Comparison of ENCODE assay signal across 8 cellular contexts in the genomic region with DNA sequence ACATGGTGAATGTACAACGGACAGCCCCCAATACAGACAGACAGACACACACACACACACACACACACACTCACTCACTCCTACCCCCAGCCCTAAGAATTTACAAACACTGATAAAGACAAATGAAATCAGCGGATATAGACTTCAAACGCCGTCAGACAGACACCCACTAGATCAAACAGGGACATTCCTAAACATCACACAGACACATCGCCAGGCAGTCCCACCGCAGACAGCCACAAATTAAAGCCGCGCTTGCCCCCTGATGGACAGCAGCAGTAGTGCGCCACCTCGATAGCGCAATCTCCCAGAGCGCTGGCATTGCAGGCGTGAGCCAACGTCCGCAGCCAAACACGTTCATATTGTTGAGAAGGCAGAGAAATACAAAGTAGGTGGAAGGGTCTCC. TPM values are rescaled to one million over a fixed set of nuclear protein-coding genes. Genes with fewer than 3 reads are reported as not detected.
DNase-seq lines count a peak whose midpoint lies in the region; TF ChIP-seq lines count a peak whose summit lies in the region.

No MANE protein-coding gene starts in this region.

- H3K4me1 ChIP-seq in thymus (ENCODE audit: control insufficient read depth, insufficient read depth, low read length): no peaks in the 10 kb centered on the region

- no peaks in the 10 kb centered on the region for H3K36me3 ChIP-seq in thymus (ENCODE audit: control insufficient read depth, insufficient read depth)

- 3% methylated on average over 16 of the region's 16 CpGs for WGBS in thymus

- H3K27ac Mint-ChIP-seq in CD14-positive monocyte (peak overlapping the region; percentile 13 to 89 (median 73)), osteocyte (ENCODE audit: unreplicated experiment) (no peak overlapping the region)

- intact Hi-C loops in CD14-positive monocyte (cut with micrococcal nuclease): loop anchor here (2.0 to 10.0 kb wide), 6 partner anchors 50 to 346 kb away; partner anchors contain the start of genes GPR108 (in 2 of the 2), TRIP10 (in 2 of the 2) and VAV1 (in 1 of the 2)

- H3K27me3 Mint-ChIP-seq in CD14-positive monocyte (ENCODE audit: low read depth in 3 of 3) (peaks cover 0 to 13% (median 0%) of the 10 kb centered on the region in 3 donors), osteocyte (ENCODE audit: unreplicated experiment) (no peaks in the 10 kb centered on the region)

- in situ Hi-C loops in KBM-7 (cut with MboI; ENCODE audit: low pct_unique_long_range_greater_than_20kb, low sequenced_read_pairs): no loop called here

- peaks cover under 1 to 5% of the 10 kb centered on the region in 2 donors for H3K36me3 Mint-ChIP-seq in CD14-positive monocyte
- no peaks in the 10 kb centered on the region for H3K36me3 Mint-ChIP-seq in osteocyte (ENCODE audit: unreplicated experiment)

- DNase-seq in CD14-positive monocyte (ENCODE audit: low spot score) (peak; percentile 80), GM19240 (ENCODE audit: insufficient read length, low spot score) (peak; percentile 65), KBM-7 (peak; percentile 97), SIG-M5 treated with dmso at 0.1 percent for 504 hours (lab: John Stamatoyannopoulos, UW; ENCODE audit: unreplicated experiment) (peak; percentile 85), foreskin melanocyte (peak; percentile 73), osteocyte (ENCODE audit: extremely low spot score, unreplicated experiment) (peak; percentile 91)
- DNase-seq in activated effector memory CD4-positive, alpha-beta T cell treated with anti-CD3 and anti-CD28 coated beads, Interleukin-2, amount 50 U/mL, for 16 hours: peak; percentile 96

- no peaks in the 10 kb centered on the region for H3K9me3 ChIP-seq in thymus (ENCODE audit: control insufficient read depth)

- peaks cover 28% of the 10 kb centered on the region for H3K4me1 Mint-ChIP-seq in CD14-positive monocyte
- H3K4me1 Mint-ChIP-seq in osteocyte (ENCODE audit: unreplicated experiment): peaks cover 4% of the 10 kb centered on the region

- H3K9me3 Mint-ChIP-seq in CD14-positive monocyte (peaks cover 0 to 2% (median 0%) of the 10 kb centered on the region in 7 donors), osteocyte (ENCODE audit: unreplicated experiment) (no peaks in the 10 kb centered on the region)

- H3K27ac ChIP-seq in thymus (ENCODE audit: low read depth): no peak overlapping the region

- H3K4me3 ChIP-seq in thymus (ENCODE audit: low read length): peak overlapping the region; percentile 40

- H3K27me3 ChIP-seq in thymus (ENCODE audit: control insufficient read depth, insufficient read depth): no peaks in the 10 kb centered on the region

- TF ChIP-seq CTCF in CD14-positive monocyte (IDR thresholded peaks at IDR 0.05) (peak; percentile 62), osteocyte (IDR thresholded peaks at IDR 0.05) (peak; percentile 85)

- peak overlapping the region; percentile 59 to 70 for H3K4me3 Mint-ChIP-seq in CD14-positive monocyte
- peak overlapping the region; percentile 68 for H3K4me3 Mint-ChIP-seq in osteocyte (ENCODE audit: unreplicated experiment)

RNA-seq across cellular contexts. Expression of gene ADGRE1, which starts 24.7 kb away (rescaled TPM):
- polyA plus RNA-seq in CD14-positive monocyte: 10 to 100 TPM; 13.9 to 37.7 TPM
- not detected in 2 replicates for total RNA-seq in osteocyte
- 1.8 TPM for polyA plus RNA-seq in thymus
